Comparison of ENCODE assay signal across 8 cellular contexts in the genomic region with DNA sequence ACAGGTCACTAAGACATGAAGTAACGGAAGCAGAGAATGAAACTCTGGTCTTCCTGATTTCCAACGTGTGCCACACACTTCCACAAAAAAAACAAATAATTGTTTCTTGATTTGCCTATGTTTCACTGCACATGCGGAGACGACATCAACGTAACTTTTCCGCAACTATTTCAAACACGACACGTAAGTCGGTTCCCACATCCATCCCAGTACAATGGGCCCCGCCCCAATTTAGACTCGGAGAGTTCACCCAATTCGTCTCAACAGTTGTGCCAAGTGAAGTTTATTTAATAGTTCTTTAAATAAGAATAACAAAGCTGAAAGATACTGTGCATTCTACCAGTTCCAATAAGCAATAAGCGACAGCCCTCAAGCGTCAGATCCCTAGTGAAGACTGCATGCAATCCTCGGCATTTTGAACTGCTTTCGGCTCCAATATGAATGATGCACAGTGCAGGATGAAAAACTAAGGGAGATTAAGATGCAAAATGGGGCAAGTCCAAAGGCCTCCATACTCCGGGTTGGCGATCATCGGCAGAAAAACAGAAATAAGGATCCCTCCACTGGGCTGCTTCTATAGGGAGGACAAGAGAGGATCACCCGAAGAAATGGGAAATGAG. TPM values are rescaled to one million over a fixed set of nuclear protein-coding genes. Genes with fewer than 3 reads are reported as not detected.
DNase-seq lines count a peak whose midpoint lies in the region; ATAC-seq, FAIRE-seq and TF ChIP-seq lines count a peak whose summit lies in the region.

No MANE protein-coding gene starts in this region.

- H3K36me3 ChIP-seq in Peyer's patch, result peaks cover 0 to 21% (median 0%) of the 10 kb centered on the region in 3 donors
- peaks cover 21% of the 10 kb centered on the region for H3K36me3 ChIP-seq in suprapubic skin

- intact Hi-C loops in lower leg skin (cut with DNase I; ENCODE audit: low total_unique reads), result no loop called here

- DNase-seq in AG20443 (ENCODE audit: low spot score), result peak; percentile 57
- DNase-seq in GM19239 (ENCODE audit: insufficient read length, low spot score), result no peak
- no peak for DNase-seq in Peyer's patch
- DNase-seq in central memory CD8-positive, alpha-beta T cell (ENCODE audit: low spot score in 2 of 2), result no peak
- no peak for DNase-seq in lower leg skin (ENCODE audit: low spot score in 2 of 2)
- no peak for DNase-seq in suprapubic skin (ENCODE audit: low spot score in 2 of 2)
- DNase-seq in NCI-H2196 treated with DMSO at 0.1 percent for 48 hours (lab: John Stamatoyannopoulos, UW; ENCODE audit: unreplicated experiment), result no peak

- no peaks in the 10 kb centered on the region for H3K9me3 Mint-ChIP-seq in central memory CD8-positive, alpha-beta T cell

- TF ChIP-seq EP300 in suprapubic skin (IDR thresholded peaks at IDR 0.05), result no peak

- peaks cover 27% of the 10 kb centered on the region for H3K4me1 Mint-ChIP-seq in central memory CD8-positive, alpha-beta T cell

- H3K4me1 ChIP-seq in Peyer's patch (peaks cover 0 to 22% (median 6%) of the 10 kb centered on the region in 4 donors), suprapubic skin (peaks cover 19% of the 10 kb centered on the region)

- peak overlapping the region; percentile 61 to 83 (median 74) for H3K4me3 ChIP-seq in Peyer's patch
- peak overlapping the region; percentile 98 for H3K4me3 ChIP-seq in lower leg skin (ENCODE audit: low read depth, poor library complexity, severe bottlenecking)
- H3K4me3 ChIP-seq in suprapubic skin, result peak overlapping the region; percentile 89

- TF ChIP-seq CTCF in Peyer's patch (IDR thresholded peaks at IDR 0.05), result no peak
- TF ChIP-seq CTCF in lower leg skin (IDR thresholded peaks at IDR 0.05), result no peak
- TF ChIP-seq CTCF in suprapubic skin (IDR thresholded peaks at IDR 0.05), result no peak

- peak overlapping the region; percentile 99 for H3K4me3 Mint-ChIP-seq in central memory CD8-positive, alpha-beta T cell

- H3K27ac Mint-ChIP-seq in central memory CD8-positive, alpha-beta T cell (ENCODE audit: low read depth), result peak overlapping the region; percentile 98

- FAIRE-seq in GM19239 (lab: Jason Lieb, UNC), result peak; percentile 18

- no peaks in the 10 kb centered on the region for H3K27me3 Mint-ChIP-seq in central memory CD8-positive, alpha-beta T cell

- peak; percentile 29 for ATAC-seq in central memory CD8-positive, alpha-beta T cell (replicated peaks; ENCODE audit: extremely low read depth, poor library complexity, severe bottlenecking)
- ATAC-seq in HG02763 (IDR thresholded peaks at IDR 0.05; ENCODE audit: unreplicated experiment), result no peak

- H3K27me3 ChIP-seq in Peyer's patch, result no peaks in the 10 kb centered on the region
- H3K27me3 ChIP-seq in suprapubic skin, result no peaks in the 10 kb centered on the region

- peak overlapping the region; percentile 90 to 95 (median 93) for H3K27ac ChIP-seq in Peyer's patch
- H3K27ac ChIP-seq in suprapubic skin, result peak overlapping the region; percentile 95

- H3K9me3 ChIP-seq in Peyer's patch (no peaks in the 10 kb centered on the region), suprapubic skin (no peaks in the 10 kb centered on the region)

- WGBS in lower leg skin, 2 donors, result 0 to 1% methylated on average over 20 of the region's 20 CpGs
- under 1% methylated on average over 20 of the region's 20 CpGs for WGBS in suprapubic skin

- TF ChIP-seq POLR2A in Peyer's patch (IDR thresholded peaks at IDR 0.05), result no peak
- TF ChIP-seq POLR2A in lower leg skin (IDR thresholded peaks at IDR 0.05), result no peak
- TF ChIP-seq POLR2A in suprapubic skin (IDR thresholded peaks at IDR 0.05), result no peak

- H3K36me3 Mint-ChIP-seq in central memory CD8-positive, alpha-beta T cell (ENCODE audit: insufficient read depth), result peaks cover 46% of the 10 kb centered on the region

RNA-seq across cellular contexts. Expression of a gene that starts 0.7 kb away (rescaled TPM):
- total RNA-seq in Peyer's patch (10 to 100 TPM; 31.5 to 61.9 (median 44.3) TPM), lower leg skin (10 to 100 TPM; 68.5 to 79.6 (median 72.1) TPM), suprapubic skin (10 to 100 TPM; 46.3 to 83.7 (median 75.8) TPM)

RNA-seq across cellular contexts. Expression of a gene that starts 17.7 kb away (rescaled TPM):
- total RNA-seq in Peyer's patch (10 to 100 TPM; 32.9 to 52.8 (median 35.2) TPM), lower leg skin (10 to 100 TPM; 39.2 to 46.9 (median 43.1) TPM), suprapubic skin (10 to 100 TPM; 45.6 to 64.3 (median 57.7) TPM)

RNA-seq across cellular contexts. Expression of a gene that starts 33.9 kb away (rescaled TPM):
- total RNA-seq in Peyer's patch (1 to 10 TPM in 3 of 4 donors, under 1 TPM in 1; 0.57 to 7.4 (median 1.3) TPM), lower leg skin (1 to 10 TPM in 2 of 4 donors, under 1 TPM in 2; 0.51 to 1.9 (median 1.3) TPM), suprapubic skin (1 to 10 TPM; 1.1 to 3.8 (median 2.0) TPM)
